ENCODE assay signal across 28 cellular contexts in genomic region chr6:168645326-168645725, GRCh38.
"Had no signal": no experiment of that assay in that cellular context is flagged by ENCODE, and none has a peak within 500 bp of the region (broad histone marks: within the 10 kb centered on the region; RNA-seq: fewer than 3 reads in every experiment).

No MANE protein-coding gene starts in this region.

- DNase-seq: naive B cell; naive thymus-derived CD8-positive, alpha-beta T cell; occipital lobe; ovary; posterior cingulate gyrus; psoas muscle; right cardiac atrium; right lobe of liver; sigmoid colon; small intestine; stimulated activated CD4-positive, alpha-beta T cell treated with anti-CD3 and anti-CD28 coated beads, Interleukin-15, amount 100 ng/mL, for 24 hours; stimulated activated CD4-positive, alpha-beta T cell treated with anti-CD3 and anti-CD28 coated beads, Interleukin-4, amount 100 ng/mL, for 1 hour; stimulated activated CD4-positive, alpha-beta T cell treated with anti-CD3 and anti-CD28 coated beads, Interleukin-4, amount 100 ng/mL, for 4 hours; stimulated activated CD8-positive, alpha-beta memory T cell treated with anti-CD3 and anti-CD28 coated beads, Interleukin-4, amount 100 ng/mL, for 48 hours; stimulated activated naive CD4-positive, alpha-beta T cell; stimulated activated naive CD8-positive, alpha-beta T cell treated with anti-CD3 and anti-CD28 coated beads, Interleukin-15, amount 100 ng/mL, for 72 hours; stimulated activated naive CD8-positive, alpha-beta T cell treated with anti-CD3 and anti-CD28 coated beads, Interleukin-15, Interleukin-2, amounts not matched to agents 100 U/mL and 50 U/mL, for 24 hours; thyroid gland; upper lobe of right lung; uterus had no signal

- H3K9me3 ChIP-seq: ovary, psoas muscle, right lobe of liver, sigmoid colon, thoracic aorta, thyroid gland, tibial nerve, upper lobe of right lung, uterus had no signal

- H3K27ac ChIP-seq: ovary, parathyroid adenoma, psoas muscle, right lobe of liver, sigmoid colon, thoracic aorta, thyroid gland, tibial nerve, upper lobe of right lung, uterus had no signal

- H3K36me3 Mint-ChIP-seq: naive B cell; naive thymus-derived CD8-positive, alpha-beta T cell; stimulated activated memory B cell treated with anti-CD40 and anti-IgM and Interleukin-4, amounts not matched to agents 10 μg/mL and 1 μg/mL and 100 μg/mL, for 72 hours; type B pancreatic cell had no signal

- H3K4me3 ChIP-seq: ovary, psoas muscle, right lobe of liver, sigmoid colon, thoracic aorta, thyroid gland, tibial nerve, upper lobe of right lung, uterus had no signal

- H3K9me3 Mint-ChIP-seq: naive B cell; naive thymus-derived CD8-positive, alpha-beta T cell; nephron; neural crest cell; stimulated activated memory B cell treated with anti-CD40 and anti-IgM and Interleukin-4, amounts not matched to agents 10 μg/mL and 1 μg/mL and 100 μg/mL, for 72 hours; stimulated activated naive CD8-positive, alpha-beta T cell treated with anti-CD3 and anti-CD28 coated beads, Interleukin-15, amount 100 ng/mL, for 72 hours; type B pancreatic cell had no signal

- H3K27me3 ChIP-seq: ovary, right lobe of liver, sigmoid colon, thyroid gland, tibial nerve, upper lobe of right lung, uterus had no signal

- H2AFZ ChIP-seq: parathyroid adenoma had no signal

- H3K9ac ChIP-seq: parathyroid adenoma had no signal

- ATAC-seq: naive thymus-derived CD8-positive, alpha-beta T cell; psoas muscle; right cardiac atrium; right lobe of liver; stimulated activated memory B cell treated with anti-CD40 and anti-IgM and Interleukin-4, amounts not matched to agents 10 μg/mL and 1 μg/mL and 100 μg/mL, for 72 hours; stimulated activated naive CD8-positive, alpha-beta T cell treated with anti-CD3 and anti-CD28 coated beads, Interleukin-15, amount 100 ng/mL, for 72 hours; stimulated activated naive CD8-positive, alpha-beta T cell treated with anti-CD3 and anti-CD28 coated beads, Interleukin-15, Interleukin-2, amounts not matched to agents 100 U/mL and 50 U/mL, for 24 hours; upper lobe of right lung had no signal

- H3K4me1 Mint-ChIP-seq: naive B cell; naive thymus-derived CD8-positive, alpha-beta T cell; stimulated activated memory B cell treated with anti-CD40 and anti-IgM and Interleukin-4, amounts not matched to agents 10 μg/mL and 1 μg/mL and 100 μg/mL, for 72 hours; stimulated activated naive CD8-positive, alpha-beta T cell treated with anti-CD3 and anti-CD28 coated beads, Interleukin-15, amount 100 ng/mL, for 72 hours had no signal

- H3K36me3 ChIP-seq: ovary, right lobe of liver, sigmoid colon, thyroid gland, tibial nerve, upper lobe of right lung, uterus had no signal

- H3K4me3 Mint-ChIP-seq: naive B cell; naive thymus-derived CD8-positive, alpha-beta T cell; nephron; neural crest cell; stimulated activated memory B cell treated with anti-CD40 and anti-IgM and Interleukin-4, amounts not matched to agents 10 μg/mL and 1 μg/mL and 100 μg/mL, for 72 hours; stimulated activated naive CD8-positive, alpha-beta T cell treated with anti-CD3 and anti-CD28 coated beads, Interleukin-15, amount 100 ng/mL, for 72 hours; type B pancreatic cell had no signal

- H3K4me1 ChIP-seq: parathyroid adenoma, psoas muscle, right lobe of liver, uterus had no signal

- H3K27ac Mint-ChIP-seq: naive B cell; progenitor cell of endocrine pancreas; stimulated activated memory B cell treated with anti-CD40 and anti-IgM and Interleukin-4, amounts not matched to agents 10 μg/mL and 1 μg/mL and 100 μg/mL, for 72 hours; stimulated activated naive CD8-positive, alpha-beta T cell treated with anti-CD3 and anti-CD28 coated beads, Interleukin-15, amount 100 ng/mL, for 72 hours; type B pancreatic cell had no signal
